Comparison of ENCODE assay signal across 7 cellular contexts in genomic region chr6:115191989-115192388, GRCh38.
"Had no signal": no experiment of that assay in that cellular context is flagged by ENCODE, and none has a peak within 500 bp of the region (broad histone marks: within the 10 kb centered on the region; RNA-seq: fewer than 3 reads in every experiment).

No MANE protein-coding gene starts in this region.

- H3K4me2 ChIP-seq: GM23338 had no signal

- H3K4me1 ChIP-seq: HAP-1 had no signal

- DNase-seq: H7, HFFc6, Kasumi-1, KG1 had no signal

- ATAC-seq: GM23338, HCT116 had no signal

- H2AFZ ChIP-seq: GM23338 had no signal

- H3K4me3 ChIP-seq: GM23338, HAP-1 had no signal

- H3K36me3 ChIP-seq: HAP-1 had no signal

- H3K9me3 ChIP-seq: HAP-1 had no signal
